In genomic region chr6:52976591-52977035, GRCh38 we compare ENCODE assay signal across 9 cellular contexts. TPM values are rescaled to one million over a fixed set of nuclear protein-coding genes. Genes with fewer than 3 reads are reported as not detected.
DNase-seq lines count a peak whose midpoint lies in the region; ATAC-seq and TF ChIP-seq lines count a peak whose summit lies in the region.
"Had no signal": no experiment of that assay in that cellular context is flagged by ENCODE, and none has a peak within 500 bp of the region (broad histone marks: within the 10 kb centered on the region; RNA-seq: fewer than 3 reads in every experiment).

No MANE protein-coding gene starts in this region.

- peaks cover 3% of the 10 kb centered on the region for H3K9me3 Mint-ChIP-seq in neural progenitor cell

- H3K27me3 ChIP-seq in neural progenitor cell: no peaks in the 10 kb centered on the region

- no peak for TF ChIP-seq CTCF in neural progenitor cell (IDR thresholded peaks at IDR 0.05)

- H3F3A ChIP-seq in neural progenitor cell (ENCODE audit: low read depth): no peaks in the 10 kb centered on the region

- H3K4me3 Mint-ChIP-seq in neural progenitor cell: no peak overlapping the region

- no peak overlapping the region for H2AFZ ChIP-seq in neural progenitor cell (replicated peaks)

- no peak overlapping the region for H3K27ac ChIP-seq in neural progenitor cell

- no peaks in the 10 kb centered on the region for H3K9me3 ChIP-seq in neural progenitor cell (ENCODE audit: low read depth)

- H3K9ac ChIP-seq in neural progenitor cell: no peak overlapping the region

- peak overlapping the region; percentile 48 for H3K4me2 ChIP-seq in neural progenitor cell

- ATAC-seq in GM19023 (IDR thresholded peaks at IDR 0.05; ENCODE audit: unreplicated experiment): peak; percentile 82
- ATAC-seq in HG02610 (IDR thresholded peaks at IDR 0.05; ENCODE audit: unreplicated experiment): peak; percentile 80
- ATAC-seq: HCT116 had no signal

- peaks cover 7% of the 10 kb centered on the region for H3K4me1 ChIP-seq in neural progenitor cell

- peaks cover 4% of the 10 kb centered on the region for H3K36me3 Mint-ChIP-seq in neural progenitor cell

- H3K27ac Mint-ChIP-seq in neural progenitor cell: no peak overlapping the region

- DNase-seq in OCI-M1 (lab: John Stamatoyannopoulos, UW) (peak; percentile 73), neural progenitor cell (ENCODE audit: low spot score) (peak; percentile 30), putamen (ENCODE audit: low spot score) (no peak), NCI-H187 (lab: John Stamatoyannopoulos, UW) (no peak), NCI-H1694 (lab: John Stamatoyannopoulos, UW) (no peak), RKO (ENCODE audit: low spot score) (no peak)

- H3K4me1 Mint-ChIP-seq in neural progenitor cell: peaks cover 5% of the 10 kb centered on the region

- no peaks in the 10 kb centered on the region for H4K20me1 ChIP-seq in neural progenitor cell (ENCODE audit: low read depth)

- no peaks in the 10 kb centered on the region for H3K36me3 ChIP-seq in neural progenitor cell

- H3K79me2 ChIP-seq in neural progenitor cell (ENCODE audit: low read depth): no peaks in the 10 kb centered on the region

- no peak overlapping the region for H3K4me3 ChIP-seq in neural progenitor cell

- no peaks in the 10 kb centered on the region for H3K27me3 Mint-ChIP-seq in neural progenitor cell (ENCODE audit: insufficient read depth, low read depth)

RNA-seq across cellular contexts. Expression of gene GSTA4, which starts 18.5 kb away (rescaled TPM):
- total RNA-seq in neural progenitor cell (ENCODE audit: low replicate concordance): 62.2 and 113 TPM in 2 replicates

Comparison
In these comparisons a context has a peak if more than half of its experiments do, and no peak if none do; other contexts are left out.
1. DNase-seq: peak in OCI-M1 (single experiment) and neural progenitor cell (single experiment); none in putamen (single experiment), NCI-H187 (0 of 2), NCI-H1694 (single experiment) and RKO (single experiment).